Comparison of ENCODE assay signal across 18 cellular contexts in the genomic region with DNA sequence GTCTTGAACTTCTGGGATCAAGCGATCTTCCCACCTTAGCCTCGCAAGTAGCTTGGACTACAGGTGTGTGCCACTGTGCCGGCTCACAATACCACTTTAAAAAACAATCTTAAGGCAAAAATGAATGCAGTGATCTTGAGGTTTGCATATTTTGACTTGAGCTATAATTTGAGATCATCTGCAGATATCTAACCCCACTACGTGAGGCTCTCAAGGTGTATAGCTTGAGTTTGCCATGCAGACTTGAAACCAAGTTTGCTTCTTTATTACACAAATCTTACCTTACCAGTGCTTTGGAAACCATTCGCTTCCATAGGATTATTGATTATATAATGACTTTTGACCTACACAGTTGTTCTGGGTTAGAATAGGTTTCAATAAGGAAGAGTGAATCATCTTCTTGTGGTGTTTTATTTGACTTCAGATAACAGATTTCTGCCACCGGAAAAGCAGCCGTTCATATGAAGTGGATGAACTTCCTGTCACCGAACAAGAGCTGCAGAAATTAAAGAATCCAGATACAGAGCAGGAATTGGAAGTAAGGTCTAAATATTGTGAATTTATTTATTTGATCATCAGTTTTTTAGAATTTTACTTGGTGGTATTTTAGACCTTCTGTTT.
DNase-seq lines count a peak whose midpoint lies in the region; ATAC-seq, FAIRE-seq and TF ChIP-seq lines count a peak whose summit lies in the region.
"Had no signal": no experiment of that assay in that cellular context is flagged by ENCODE, and none has a peak within 500 bp of the region (broad histone marks: within the 10 kb centered on the region; RNA-seq: fewer than 3 reads in every experiment).

No MANE protein-coding gene starts in this region.

- no peaks in the 10 kb centered on the region for H3K27me3 ChIP-seq in bronchial epithelial cell (ENCODE audit: control insufficient read depth, insufficient read depth, low read length)
- H3K27me3 ChIP-seq: esophagus muscularis mucosa, sigmoid colon, SJCRH30 had no signal

- FAIRE-seq in bronchial epithelial cell (lab: Jason Lieb, UNC) = no peak
- FAIRE-seq: G401.6 had no signal

- peaks cover 6% of the 10 kb centered on the region for H3K36me3 ChIP-seq in bronchial epithelial cell (ENCODE audit: control insufficient read depth, insufficient read depth, low read length)

- DNase-seq in stimulated activated CD4-positive, alpha-beta T cell treated with anti-CD3 and anti-CD28 coated beads, Interleukin-15, amount 100 ng/mL, for 24 hours = peak; percentile 43
- no peak for DNase-seq in stimulated activated CD4-positive, alpha-beta T cell treated with anti-CD3 and anti-CD28 coated beads, Interleukin-2, amount 100 ng/mL, for 48 hours
- DNase-seq in activated CD4-positive, alpha-beta T cell treated with anti-CD3 and anti-CD28 coated beads for 4 hours = peak; percentile 26 to 33
- DNase-seq in bronchial epithelial cell (ENCODE audit: low read depth) (peak; percentile 22), pons (ENCODE audit: low spot score) (no peak), cerebellar cortex (ENCODE audit: low spot score) (no peak), NCI-H82 treated with DMSO at 0.1 percent for 48 hours (lab: John Stamatoyannopoulos, UW; ENCODE audit: unreplicated experiment) (no peak)
- DNase-seq: anterior cingulate cortex; NCI-H187; NCI-H510A treated with DMSO at 0.1 percent for 48 hours; sigmoid colon; SJCRH30; stimulated activated naive CD4-positive, alpha-beta T cell treated with Interleukin-2 at 50 U/mL for 16 hours had no signal

- no peak overlapping the region for H3K4me3 ChIP-seq in bronchial epithelial cell (ENCODE audit: low read depth, low read length)
- H3K4me3 ChIP-seq: coronary artery, esophagus muscularis mucosa, HAP-1, sigmoid colon, SJCRH30 had no signal

- no peak for ATAC-seq in GM21367 (IDR thresholded peaks at IDR 0.05; ENCODE audit: unreplicated experiment)

- no peak for TF ChIP-seq CTCF in bronchial epithelial cell (IDR thresholded peaks at IDR 0.05; ENCODE audit: insufficient read depth, low read length, severe bottlenecking)

Comparison
In these comparisons a context has a peak if more than half of its experiments do, and no peak if none do; other contexts are left out.
1. DNase-seq: peak in stimulated activated CD4-positive, alpha-beta T cell treated with anti-CD3 and anti-CD28 coated beads, Interleukin-15, amount 100 ng/mL, for 24 hours (single experiment), activated CD4-positive, alpha-beta T cell treated with anti-CD3 and anti-CD28 coated beads for 4 hours (2 of 2) and bronchial epithelial cell (single experiment); none in stimulated activated CD4-positive, alpha-beta T cell treated with anti-CD3 and anti-CD28 coated beads, Interleukin-2, amount 100 ng/mL, for 48 hours (0 of 2), pons (single experiment), cerebellar cortex (single experiment) and NCI-H82 treated with DMSO at 0.1 percent for 48 hours (single experiment).